9 cellular contexts compared by ENCODE assay signal in the genomic region with DNA sequence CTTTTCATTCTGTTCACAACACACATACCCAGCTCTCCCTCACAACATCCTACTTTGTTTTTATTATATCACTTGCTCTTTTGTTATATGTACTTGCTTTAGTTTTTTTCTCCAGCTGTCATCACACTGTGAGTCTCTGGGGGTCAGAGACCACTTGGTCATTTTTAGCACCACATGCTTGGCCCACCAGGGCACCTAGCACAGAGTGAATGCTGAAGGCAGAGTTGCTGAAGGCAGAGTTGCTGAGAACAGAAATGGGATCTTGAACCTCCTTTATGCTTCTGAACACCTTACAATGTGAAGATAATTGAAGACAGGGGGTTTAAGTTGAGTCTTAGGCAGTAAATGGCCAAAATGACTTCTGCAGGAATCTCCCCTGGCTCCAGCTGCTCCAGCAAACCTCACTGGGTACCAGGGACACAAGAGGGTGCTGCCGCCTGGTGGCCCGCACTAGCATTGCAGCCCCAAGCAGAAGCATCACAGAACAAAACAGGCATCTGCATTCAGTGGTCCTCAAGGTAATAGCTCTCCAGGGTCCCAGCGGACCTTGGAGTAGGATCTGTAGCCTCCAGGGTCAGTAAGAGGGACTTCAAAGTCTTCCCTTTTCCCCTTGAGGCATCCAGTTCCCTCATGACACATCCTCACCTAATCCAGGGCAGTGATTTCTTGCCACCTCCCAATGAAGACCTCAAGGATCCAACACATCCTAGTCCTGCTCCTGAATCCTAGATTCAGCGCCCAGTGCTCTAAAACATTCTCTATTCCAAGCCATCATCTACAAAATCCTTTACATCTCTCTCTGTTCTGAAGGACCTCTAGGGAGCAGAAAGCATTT.
A peak's percentile ranks its signal among the peaks of the same experiment; 100 is the strongest.
DNase-seq lines count a peak whose midpoint lies in the region; ATAC-seq and TF ChIP-seq lines count a peak whose summit lies in the region.
"Had no signal": no experiment of that assay in that cellular context is flagged by ENCODE, and none has a peak within 500 bp of the region (broad histone marks: within the 10 kb centered on the region; RNA-seq: fewer than 3 reads in every experiment).

No MANE protein-coding gene starts in this region.

- no peak overlapping the region for H4K8ac ChIP-seq in mesendoderm (ENCODE audit: low read depth, low read length)

- no peaks in the 10 kb centered on the region for H3K4me1 Mint-ChIP-seq in HFFc6 (ENCODE audit: low read depth)
- H3K4me1 Mint-ChIP-seq in activated CD8-positive, alpha-beta T cell treated with anti-CD3 and anti-CD28 coated beads, Interleukin-2, amount 10 ng/mL, durations not matched to agents 7 days and 5 days (ENCODE audit: low read depth) = no peaks in the 10 kb centered on the region

- no peaks in the 10 kb centered on the region for H3K36me3 ChIP-seq in mesendoderm (ENCODE audit: control insufficient read depth, insufficient read depth, low read length)
- H3K36me3 ChIP-seq: BLaER1 had no signal

- no peak overlapping the region for H3K4me3 Mint-ChIP-seq in HFFc6
- no peak overlapping the region for H3K4me3 Mint-ChIP-seq in activated CD8-positive, alpha-beta T cell treated with anti-CD3 and anti-CD28 coated beads, Interleukin-2, amount 10 ng/mL, durations not matched to agents 7 days and 5 days

- no peak overlapping the region for H3K9ac ChIP-seq in mesendoderm (ENCODE audit: low read length)
- H3K9ac ChIP-seq: BLaER1 had no signal

- DNase-seq in NCI-H1694 treated with DMSO at 0.1 percent for 48 hours (lab: John Stamatoyannopoulos, UW) (peak; percentile 2), NCI-H1694 (lab: John Stamatoyannopoulos, UW) (no peak), HFFc6 (no peak), mesendoderm (peak; percentile 13), GM19238 (ENCODE audit: insufficient read length, low spot score) (no peak), germinal center (ENCODE audit: low spot score) (no peak)
- peak; percentile 20 for DNase-seq in activated CD8-positive, alpha-beta T cell treated with anti-CD3 and anti-CD28 coated beads, Interleukin-2, amount 10 ng/mL, durations not matched to agents 7 days and 5 days

- no peaks in the 10 kb centered on the region; the same call in 1 of the 2 replicates for H3K36me3 Mint-ChIP-seq in HFFc6 (ENCODE audit: low read depth)
- H3K36me3 Mint-ChIP-seq in activated CD8-positive, alpha-beta T cell treated with anti-CD3 and anti-CD28 coated beads, Interleukin-2, amount 10 ng/mL, durations not matched to agents 7 days and 5 days (ENCODE audit: low read depth) = no peaks in the 10 kb centered on the region

- TF ChIP-seq CTCF in HFFc6 (IDR thresholded peaks at IDR 0.05) = peak; percentile 76

- H4K5ac ChIP-seq in mesendoderm (ENCODE audit: low read length) = no peak overlapping the region

- ATAC-seq in activated CD8-positive, alpha-beta T cell treated with anti-CD3 and anti-CD28 coated beads, Interleukin-2, amount 10 ng/mL, durations not matched to agents 7 days and 5 days = no peak
- no peak for ATAC-seq in HG03097 (IDR thresholded peaks at IDR 0.05; ENCODE audit: low FRiP score, unreplicated experiment)

- no peaks in the 10 kb centered on the region for H3K79me1 ChIP-seq in mesendoderm (ENCODE audit: low read length)

- H3K79me2 ChIP-seq in mesendoderm (ENCODE audit: control insufficient read depth, insufficient read depth, low read length) = no peaks in the 10 kb centered on the region

- H3K4me2 ChIP-seq in mesendoderm (ENCODE audit: low read length) = no peak overlapping the region
- H3K4me2 ChIP-seq: BLaER1 had no signal

- peaks cover 36% of the 10 kb centered on the region for H3K9me3 Mint-ChIP-seq in HFFc6
- H3K9me3 Mint-ChIP-seq in activated CD8-positive, alpha-beta T cell treated with anti-CD3 and anti-CD28 coated beads, Interleukin-2, amount 10 ng/mL, durations not matched to agents 7 days and 5 days (ENCODE audit: insufficient read depth) = peaks cover 34% of the 10 kb centered on the region

- H3K27me3 ChIP-seq in mesendoderm (ENCODE audit: insufficient read depth, low read length, poor library complexity) = no peaks in the 10 kb centered on the region
- H3K27me3 ChIP-seq: BLaER1 had no signal

- H2BK120ac ChIP-seq in mesendoderm (ENCODE audit: low read depth, low read length) = no peak overlapping the region

- no peak overlapping the region for H3K56ac ChIP-seq in mesendoderm (ENCODE audit: low read length)

- no peak overlapping the region for H2AK5ac ChIP-seq in mesendoderm (ENCODE audit: low read length)

- WGBS in mesendoderm (ENCODE audit: extremely low coverage, insufficient coverage, low lambda C conversion rate) = no CpG with 5 or more reads among the region's 4 CpGs

- no peak overlapping the region for H3K18ac ChIP-seq in mesendoderm (ENCODE audit: low read length)

- H3K4ac ChIP-seq in mesendoderm (ENCODE audit: low read depth, low read length) = no peak overlapping the region

- no peak overlapping the region for H2BK5ac ChIP-seq in mesendoderm (ENCODE audit: low read length)

- POLR2A ChIA-PET in activated CD8-positive, alpha-beta T cell treated with anti-CD3 and anti-CD28 coated beads, Interleukin-2, amount 10 ng/mL, durations not matched to agents 7 days and 5 days (lab: Charles Lee) = no interaction called here

- CTCF ChIA-PET in activated CD8-positive, alpha-beta T cell treated with anti-CD3 and anti-CD28 coated beads, Interleukin-2, amount 10 ng/mL, durations not matched to agents 7 days and 5 days (lab: Charles Lee) = interaction anchor here (0.8 kb wide), 1 partner anchor 9 kb away, joined by 3 read pairs; no protein-coding TSS in a partner anchor

- no peaks in the 10 kb centered on the region; the same call in 1 of the 2 replicates for H3K27me3 Mint-ChIP-seq in HFFc6 (ENCODE audit: insufficient read depth)
- H3K27me3 Mint-ChIP-seq in activated CD8-positive, alpha-beta T cell treated with anti-CD3 and anti-CD28 coated beads, Interleukin-2, amount 10 ng/mL, durations not matched to agents 7 days and 5 days (ENCODE audit: low read depth) = no peaks in the 10 kb centered on the region

- no peak overlapping the region for H3K23ac ChIP-seq in mesendoderm (ENCODE audit: low read length)

- no peak overlapping the region for H3K27ac Mint-ChIP-seq in HFFc6
- H3K27ac Mint-ChIP-seq in activated CD8-positive, alpha-beta T cell treated with anti-CD3 and anti-CD28 coated beads, Interleukin-2, amount 10 ng/mL, durations not matched to agents 7 days and 5 days = no peak overlapping the region

- H2BK15ac ChIP-seq in mesendoderm (replicated peaks; ENCODE audit: low read depth) = no peak overlapping the region

- no peak overlapping the region for H3K4me3 ChIP-seq in mesendoderm (ENCODE audit: low read length)
- H3K4me3 ChIP-seq: BLaER1 had no signal

- no peaks in the 10 kb centered on the region for H3K4me1 ChIP-seq in mesendoderm (ENCODE audit: control insufficient read depth, low read depth, low read length)
- H3K4me1 ChIP-seq: BLaER1 had no signal

- no peak overlapping the region for H3K27ac ChIP-seq in mesendoderm (ENCODE audit: low read depth, low read length)
- H3K27ac ChIP-seq: BLaER1 had no signal

Comparison
In these comparisons a context has a peak if more than half of its experiments do, and no peak if none do; other contexts are left out.
1. DNase-seq: peak in NCI-H1694 treated with DMSO at 0.1 percent for 48 hours (single experiment), activated CD8-positive, alpha-beta T cell treated with anti-CD3 and anti-CD28 coated beads, Interleukin-2, amount 10 ng/mL, durations not matched to agents 7 days and 5 days (single experiment) and mesendoderm (single experiment); none in NCI-H1694 (single experiment), HFFc6 (single experiment), GM19238 (single experiment) and germinal center (single experiment).